Comparison of ENCODE assay signal across 1 cellular context in genomic region chr2:113133696-113134558, GRCh38.
TF ChIP-seq lines count a peak whose summit lies in the region.

No MANE protein-coding gene starts in this region.

TF ChIP-seq in HCT116, 20 proteins besides CTCF, POLR2A, EP300 and RAD21:
- TF ChIP-seq FOSL1 (IDR thresholded peaks at IDR 0.05; ENCODE audit: low read depth) (peak; percentile 31; the same call in 1 of the 2 replicates), SRF (IDR thresholded peaks at IDR 0.05; ENCODE audit: low read depth) (no peak)
